In genomic region chr20:4956200-4956810, GRCh38 we compare ENCODE assay signal across 10 cellular contexts. TPM values are rescaled to one million over a fixed set of nuclear protein-coding genes. Genes with fewer than 3 reads are reported as not detected.
DNase-seq lines count a peak whose midpoint lies in the region; ATAC-seq and TF ChIP-seq lines count a peak whose summit lies in the region.
"Had no signal": no experiment of that assay in that cellular context is flagged by ENCODE, and none has a peak within 500 bp of the region (broad histone marks: within the 10 kb centered on the region; RNA-seq: fewer than 3 reads in every experiment).

No MANE protein-coding gene starts in this region.

- H3K18ac ChIP-seq in IMR-90 (ENCODE audit: low read depth, low read length) (no peak overlapping the region), mesenchymal stem cell (ENCODE audit: low read depth in 1 of 2, low read length in 2 of 2) (no peak overlapping the region)

- no peak for TF ChIP-seq POLR2A in IMR-90 (IDR thresholded peaks at IDR 0.05; ENCODE audit: low read depth, low read length)

- H2AFZ ChIP-seq in IMR-90 (replicated peaks; ENCODE audit: low read length, poor library complexity), result no peak overlapping the region
- H2AFZ ChIP-seq in OCI-LY1 (ENCODE audit: low read length), result no peak overlapping the region
- no peak overlapping the region for H2AFZ ChIP-seq in mesenchymal stem cell (ENCODE audit: low read depth, low read length)

- H3K27ac ChIP-seq in IMR-90 (ENCODE audit: insufficient read depth, low read length) (no peak overlapping the region), OCI-LY1 (ENCODE audit: low read depth, low read length, poor library complexity, severe bottlenecking) (peak overlapping the region; percentile 72), mesenchymal stem cell (ENCODE audit: low read length, poor library complexity, severe bottlenecking) (no peak overlapping the region)
- H3K27ac ChIP-seq: SJCRH30 had no signal

- H4K91ac ChIP-seq in IMR-90 (ENCODE audit: insufficient read depth, low read depth, low read length) (no peak overlapping the region), mesenchymal stem cell (ENCODE audit: low read length) (no peak overlapping the region)

- no peak overlapping the region for H2AK5ac ChIP-seq in IMR-90 (ENCODE audit: low read depth, low read length)
- H2AK5ac ChIP-seq in mesenchymal stem cell (ENCODE audit: low read length, severe bottlenecking), result no peak overlapping the region

- peaks cover 2% of the 10 kb centered on the region for H3K36me3 Mint-ChIP-seq in chondrocyte (ENCODE audit: low read depth)

- no peak overlapping the region for H4K8ac ChIP-seq in IMR-90 (ENCODE audit: low read depth in 2 of 2, low read length in 2 of 2)
- no peak overlapping the region for H4K8ac ChIP-seq in mesenchymal stem cell (ENCODE audit: low read length)

- no peaks in the 10 kb centered on the region; the same call in 1 of the 2 replicates for H3K9me1 ChIP-seq in IMR-90 (ENCODE audit: insufficient read depth, low read length)

- DNase-seq in DMS114 treated with DMSO at 0.1 percent for 48 hours (lab: John Stamatoyannopoulos, UW; ENCODE audit: unreplicated experiment) (peak; percentile 56), IMR-90 (peak; percentile 75), chondrocyte (ENCODE audit: low spot score) (no peak), mesenchymal stem cell (peak; percentile 70), cerebellar nuclear complex (lab: John Stamatoyannopoulos, UW) (no peak), posterior vena cava (ENCODE audit: low spot score) (no peak)

- POLR2A ChIA-PET in IMR-90 (lab: Charles Lee; ENCODE audit: unreplicated experiment), result no interaction called here

- H3K9ac ChIP-seq in IMR-90 (ENCODE audit: low read depth, low read length) (no peak overlapping the region), OCI-LY1 (ENCODE audit: low read length) (no peak overlapping the region), mesenchymal stem cell (ENCODE audit: low read length) (no peak overlapping the region)

- no peaks in the 10 kb centered on the region for H3K36me3 ChIP-seq in IMR-90 (ENCODE audit: control insufficient read depth, insufficient read depth, low read length)
- H3K36me3 ChIP-seq in OCI-LY1 (ENCODE audit: insufficient read depth, low read length), result peaks cover 54% of the 10 kb centered on the region
- peaks cover 0 to 5% of the 10 kb centered on the region in 2 experiments for H3K36me3 ChIP-seq in mesenchymal stem cell (ENCODE audit: control insufficient read depth in 1 of 2, insufficient read depth in 2 of 2, low read depth in 1 of 2, low read length in 2 of 2)

- H3K9me3 ChIP-seq in IMR-90 (ENCODE audit: control insufficient read depth, insufficient read depth, low read length) (no peaks in the 10 kb centered on the region), OCI-LY1 (ENCODE audit: low read length) (peaks cover 6% of the 10 kb centered on the region; the same call in 1 of the 2 replicates), mesenchymal stem cell (ENCODE audit: control insufficient read depth, low read length) (no peaks in the 10 kb centered on the region)
- H3K9me3 ChIP-seq: SJCRH30 had no signal

- intact Hi-C loops in IMR-90 (cut with micrococcal nuclease), result loop anchor here (1.0 kb wide), 1 partner anchor 144 kb away; no protein-coding TSS in a partner anchor
- intact Hi-C loops in posterior vena cava (cut with DNase I), result no loop called here

- H3F3A ChIP-seq in OCI-LY1 (ENCODE audit: insufficient read depth, low read length), result no peaks in the 10 kb centered on the region

- H3K27ac Mint-ChIP-seq in chondrocyte (ENCODE audit: unreplicated experiment), result no peak overlapping the region
- H3K27ac Mint-ChIP-seq: natural killer cell treated with Interleukin-12 subunit alpha and Interleukin-12 subunit beta and Interleukin-15 and Interleukin-18, amount 100 ng/mL, for 72 hours had no signal

- CTCF ChIA-PET in IMR-90 (lab: Yijun Ruan, JAX), result interaction anchor here (0.6 to 1.9 kb wide), 8 partner anchors 14 to 215 kb away, joined by 3 to 7 read pairs (median 4); no protein-coding TSS in a partner anchor

- H3K4me1 Mint-ChIP-seq in chondrocyte (ENCODE audit: low read depth), result peaks cover 29% of the 10 kb centered on the region

- ATAC-seq in IMR-90 (ENCODE audit: low read depth) (no peak), HG02763 (IDR thresholded peaks at IDR 0.05; ENCODE audit: unreplicated experiment) (no peak)

- no peak overlapping the region for H3K4ac ChIP-seq in IMR-90 (ENCODE audit: low read depth, low read length)
- no peak overlapping the region for H3K4ac ChIP-seq in mesenchymal stem cell (ENCODE audit: low read depth in 1 of 2, low read length in 2 of 2)

- H2AK9ac ChIP-seq in IMR-90 (replicated peaks; ENCODE audit: low read depth, low read length, poor library complexity), result no peak overlapping the region

- dilution Hi-C loops in IMR-90 (cut with HindIII; ENCODE audit: low sequenced_read_pairs, unreplicated experiment), result no loop called here

- no peak overlapping the region for H2BK20ac ChIP-seq in IMR-90 (ENCODE audit: low read depth, low read length)

- no CpG with 5 or more reads among the region's 3 CpGs for WGBS in IMR-90 (ENCODE audit: extremely low coverage in 2 of 2, insufficient read length in 1 of 2), 2 experiments
- 86% methylated on average over 2 of the region's 3 CpGs for WGBS in mesenchymal stem cell

- peaks cover 15 to 32% of the 10 kb centered on the region in 2 experiments for H3K79me1 ChIP-seq in IMR-90 (ENCODE audit: low read depth in 1 of 2, low read length in 2 of 2)
- H3K79me1 ChIP-seq in mesenchymal stem cell (replicated peaks; ENCODE audit: low read length, poor library complexity, severe bottlenecking), result peaks cover 19% of the 10 kb centered on the region

- H4K5ac ChIP-seq in IMR-90 (ENCODE audit: low read depth, low read length), result no peak overlapping the region

- in situ Hi-C loops in IMR-90 (cut with MboI; ENCODE audit: low sequenced_read_pairs), result loop anchor here (25.0 kb wide), 1 partner anchor 344 kb away; no protein-coding TSS in a partner anchor

- no TSS peak for BruUV-seq in IMR-90 (replicated peaks; lab: Mats Ljungman, UMichigan)

- H2BK5ac ChIP-seq in IMR-90 (ENCODE audit: low read depth, low read length, poor library complexity, severe bottlenecking) (no peak overlapping the region), mesenchymal stem cell (ENCODE audit: low read depth, low read length, poor library complexity, severe bottlenecking) (no peak overlapping the region)

- H4K20me1 ChIP-seq in IMR-90 (ENCODE audit: insufficient read depth, low read length) (no peaks in the 10 kb centered on the region), OCI-LY1 (ENCODE audit: insufficient read depth, low read length) (no peaks in the 10 kb centered on the region)

- H3K4me2 ChIP-seq in IMR-90 (ENCODE audit: low read depth, low read length), result no peak overlapping the region
- H3K4me2 ChIP-seq in OCI-LY1 (ENCODE audit: low read length), result no peak overlapping the region
- no peak overlapping the region for H3K4me2 ChIP-seq in mesenchymal stem cell (ENCODE audit: low read length, poor library complexity, severe bottlenecking)

- H3K14ac ChIP-seq in IMR-90 (replicated peaks; ENCODE audit: low read depth, low read length) (no peak overlapping the region), mesenchymal stem cell (ENCODE audit: low read length in 2 of 2) (no peak overlapping the region)

- H3K4me1 ChIP-seq in IMR-90 (ENCODE audit: control insufficient read depth, insufficient read depth, low read length) (peaks cover 15% of the 10 kb centered on the region), OCI-LY1 (ENCODE audit: insufficient read depth, low read length, severe bottlenecking) (peaks cover 28% of the 10 kb centered on the region), mesenchymal stem cell (ENCODE audit: control insufficient read depth, insufficient read depth, low read depth, low read length) (peaks cover 2% of the 10 kb centered on the region)
- H3K4me1 ChIP-seq: SJCRH30 had no signal

- no peak overlapping the region for H3K4me3 Mint-ChIP-seq in chondrocyte (ENCODE audit: unreplicated experiment)
- H3K4me3 Mint-ChIP-seq: natural killer cell treated with Interleukin-12 subunit alpha and Interleukin-12 subunit beta and Interleukin-15 and Interleukin-18, amount 100 ng/mL, for 72 hours had no signal

- no peak overlapping the region for H2BK15ac ChIP-seq in IMR-90 (ENCODE audit: low read depth, low read length)
- no peak overlapping the region for H2BK15ac ChIP-seq in mesenchymal stem cell (ENCODE audit: low read depth, poor library complexity, severe bottlenecking)

- H3K27me3 Mint-ChIP-seq in chondrocyte (ENCODE audit: low read depth), result no peaks in the 10 kb centered on the region
- H3K27me3 Mint-ChIP-seq: natural killer cell treated with Interleukin-12 subunit alpha and Interleukin-12 subunit beta and Interleukin-15 and Interleukin-18, amount 100 ng/mL, for 72 hours had no signal

- H3K9me3 Mint-ChIP-seq in chondrocyte (ENCODE audit: low read depth), result peaks cover 5% of the 10 kb centered on the region
- H3K9me3 Mint-ChIP-seq: natural killer cell treated with Interleukin-12 subunit alpha and Interleukin-12 subunit beta and Interleukin-15 and Interleukin-18, amount 100 ng/mL, for 72 hours had no signal

- peak; percentile 87 for TF ChIP-seq RAD21 in IMR-90 (IDR thresholded peaks at IDR 0.05; ENCODE audit: low read length)

- H3K4me3 ChIP-seq in IMR-90 (ENCODE audit: insufficient read depth, low read depth, low read length) (no peak overlapping the region), OCI-LY1 (ENCODE audit: low read depth, low read length, poor library complexity, severe bottlenecking) (no peak overlapping the region), mesenchymal stem cell (ENCODE audit: insufficient read depth in 1 of 2, low read depth in 1 of 2, low read length in 2 of 2) (no peak overlapping the region)
- H3K4me3 ChIP-seq: SJCRH30 had no signal

- TF ChIP-seq CTCF in IMR-90 (conservative IDR thresholded peaks at IDR 0.05; ENCODE audit: low read depth, low read length), result peak; percentile 92
- TF ChIP-seq CTCF in OCI-LY1 (IDR thresholded peaks at IDR 0.05; ENCODE audit: low read length), result peak; percentile 89
- peak; percentile 94 for TF ChIP-seq CTCF in chondrocyte (IDR thresholded peaks at IDR 0.05)

- peaks cover 49% of the 10 kb centered on the region for H3K79me2 ChIP-seq in OCI-LY1 (ENCODE audit: insufficient read depth, low read length)

- no peak overlapping the region for H3K23ac ChIP-seq in IMR-90 (ENCODE audit: low read depth, low read length)
- no peak overlapping the region for H3K23ac ChIP-seq in mesenchymal stem cell (ENCODE audit: low read length in 2 of 2)

- H2BK120ac ChIP-seq in IMR-90 (ENCODE audit: low read depth, low read length) (no peak overlapping the region), mesenchymal stem cell (ENCODE audit: low read depth, low read length) (no peak overlapping the region)

- H3K27me3 ChIP-seq in IMR-90 (ENCODE audit: control insufficient read depth, insufficient read depth, low read length) (no peaks in the 10 kb centered on the region), OCI-LY1 (ENCODE audit: insufficient read depth, low read length) (no peaks in the 10 kb centered on the region), mesenchymal stem cell (ENCODE audit: control insufficient read depth in 1 of 2, insufficient read depth in 1 of 2, low read length in 2 of 2) (no peaks in the 10 kb centered on the region)
- H3K27me3 ChIP-seq: SJCRH30 had no signal

- H2BK12ac ChIP-seq in mesenchymal stem cell (ENCODE audit: low read length in 2 of 2), result no peak overlapping the region

- no peak overlapping the region for H3K56ac ChIP-seq in IMR-90 (ENCODE audit: extremely low read depth, insufficient read depth, low read length)

- H3K9me2 ChIP-seq in OCI-LY1 (ENCODE audit: low read depth, low read length), result no peaks in the 10 kb centered on the region

RNA-seq across cellular contexts. Expression of gene SLC23A2, which starts 45.0 kb away (rescaled TPM):
- total RNA-seq in IMR-90 (2012; rRNA removed) (10.2 and 11.1 TPM in 2 replicates), chondrocyte (24.0 to 25.1 TPM (median 24.2 TPM) in 3 replicates), posterior vena cava (10 to 100 TPM; 21.4 to 23.2 TPM)
- 13.5 and 14.4 TPM in 2 replicates for polyA plus RNA-seq in IMR-90 (2012; rRNA removed)
- polyA plus RNA-seq in IMR-90 (2012; cell fraction: cytosol; rRNA removed), result 9.3 and 13.1 TPM in 2 replicates
- polyA plus RNA-seq in IMR-90 (2012; cell fraction: nucleus; rRNA removed; ENCODE audit: low replicate concordance), result 22.1 and 35.5 TPM in 2 replicates
- 11.2 TPM for polyA plus RNA-seq in mesenchymal stem cell (2013, experiment 1 of 2)
- 11.0 TPM for polyA plus RNA-seq in mesenchymal stem cell (2013, experiment 2 of 2)

Comparison
In these comparisons a context has a peak if more than half of its experiments do, and no peak if none do; other contexts are left out.
1. DNase-seq: peak in DMS114 treated with DMSO at 0.1 percent for 48 hours (single experiment), IMR-90 (single experiment) and mesenchymal stem cell (single experiment); none in chondrocyte (single experiment), cerebellar nuclear complex (0 of 2) and posterior vena cava (single experiment).
2. Peak in every context shown above with its lines, with median percentiles within 50 percentile points of each other: CTCF ChIP-seq.